ENCODE assay signal across 1 cellular context in genomic region chr1:43548285-43549271, GRCh38.
A peak's percentile ranks its signal among the peaks of the same experiment; 100 is the strongest.
TF ChIP-seq lines count a peak whose summit lies in the region.

No MANE protein-coding gene starts in this region.

TF ChIP-seq in IMR-90, 13 proteins besides CTCF, POLR2A, EP300 and RAD21:
- TF ChIP-seq CEBPB (IDR thresholded peaks at IDR 0.05; ENCODE audit: low read depth, low read length) (peak; percentile 45; the same call in 1 of the 2 replicates), RCOR1 (IDR thresholded peaks at IDR 0.05; ENCODE audit: insufficient replicate concordance, low read length) (no peak)
